Comparison of ENCODE assay signal across 1 cellular context in the genomic region with DNA sequence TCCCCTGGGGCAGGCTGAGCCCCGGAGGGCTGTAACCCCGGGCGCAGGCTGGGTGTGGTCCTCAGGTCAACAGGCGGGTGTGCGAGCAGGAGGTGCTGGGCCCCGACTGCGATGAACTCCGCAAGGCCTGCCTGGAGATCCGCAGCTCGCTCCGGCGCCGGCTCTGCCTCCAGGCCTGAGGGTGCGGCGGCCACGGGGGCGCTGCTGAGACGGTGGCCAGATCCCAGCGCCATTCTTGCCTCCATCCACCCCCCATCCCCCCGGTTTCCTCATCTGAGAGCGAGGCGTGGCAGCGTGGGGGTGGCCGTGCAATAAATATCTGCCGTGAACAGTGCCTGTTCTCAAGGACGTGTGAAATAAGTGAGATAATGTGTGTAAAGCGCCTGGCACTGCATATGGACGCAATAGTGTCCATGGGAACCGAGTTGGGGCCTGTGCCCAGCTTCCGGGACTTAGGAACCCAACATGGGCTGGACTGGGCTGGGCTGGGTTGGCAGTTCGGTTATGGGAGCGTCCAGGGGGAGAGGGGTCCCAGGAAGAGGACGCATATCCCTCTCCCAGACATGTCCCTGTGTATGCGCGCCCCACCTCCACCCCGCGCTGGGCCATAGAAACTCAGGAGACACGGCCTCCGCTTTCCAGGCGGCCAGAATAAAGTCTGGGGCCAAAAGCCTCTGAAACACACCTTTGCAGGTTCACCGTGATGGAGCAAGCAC.
TF ChIP-seq lines count a peak whose summit lies in the region.

No MANE protein-coding gene starts in this region.

TF ChIP-seq in endothelial cell of umbilical vein, 7 proteins besides CTCF, POLR2A, EP300 and RAD21 (continued from another document):
- TF ChIP-seq JUN (IDR thresholded peaks at IDR 0.05; ENCODE audit: borderline replicate concordance, insufficient read depth, insufficient read length, low read depth) (no peak), EZH2 (IDR thresholded peaks at IDR 0.05; ENCODE audit: borderline replicate concordance, low read depth, low read length, severe bottlenecking) (no peak), FOS (IDR thresholded peaks at IDR 0.05; ENCODE audit: borderline replicate concordance, insufficient read depth, low read length) (no peak), POLR2AphosphoS5 (IDR thresholded peaks at IDR 0.05; ENCODE audit: insufficient read depth, low read depth, low read length) (no peak)
